Comparison of ENCODE assay signal across 11 cellular contexts in the genomic region with DNA sequence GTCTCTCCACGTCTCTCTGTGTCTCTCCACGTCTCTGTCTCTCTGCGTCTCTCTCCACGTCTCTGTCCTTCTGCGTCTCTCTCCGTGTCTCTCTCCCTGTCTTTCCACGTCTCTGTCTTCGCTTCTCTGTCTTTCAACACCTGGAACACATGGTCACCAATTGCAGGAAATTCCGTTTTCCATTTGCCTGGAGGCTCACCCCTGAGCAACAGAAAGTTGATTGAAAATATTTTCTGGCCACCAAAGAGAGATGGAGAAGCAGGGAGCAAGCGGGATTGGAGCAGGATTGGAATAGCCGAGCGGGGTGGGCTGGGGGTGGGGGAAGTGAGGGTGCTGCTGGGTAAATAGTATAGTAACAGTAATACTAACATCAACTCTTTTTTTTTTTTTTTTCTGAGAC. TPM values are rescaled to one million over a fixed set of nuclear protein-coding genes. Genes with fewer than 3 reads are reported as not detected.
DNase-seq lines count a peak whose midpoint lies in the region; ATAC-seq and TF ChIP-seq lines count a peak whose summit lies in the region.
"Had no signal": no experiment of that assay in that cellular context is flagged by ENCODE, and none has a peak within 500 bp of the region (broad histone marks: within the 10 kb centered on the region; RNA-seq: fewer than 3 reads in every experiment).

No MANE protein-coding gene starts in this region.

- H3K9me3 ChIP-seq in mammary epithelial cell (replicated peaks; ENCODE audit: insufficient read depth, low read length) (no peaks in the 10 kb centered on the region), upper lobe of right lung (no peaks in the 10 kb centered on the region)

- H3K4me1 Mint-ChIP-seq in MCF 10A (ENCODE audit: insufficient read depth, unreplicated experiment): peaks cover 11% of the 10 kb centered on the region
- peaks cover 0 to 15% of the 10 kb centered on the region in 2 donors for H3K4me1 Mint-ChIP-seq in natural killer cell

- TF ChIP-seq CTCF in MCF 10A (IDR thresholded peaks at IDR 0.05; ENCODE audit: unreplicated experiment): no peak
- no peak for TF ChIP-seq CTCF in mammary epithelial cell (conservative IDR thresholded peaks at IDR 0.05 in 1 of 2, IDR thresholded peaks at IDR 0.05 in 1 of 2; ENCODE audit: extremely low read depth in 1 of 2, insufficient read depth in 1 of 2, low read depth in 1 of 2, low read length in 2 of 2)
- no peak for TF ChIP-seq CTCF in dorsolateral prefrontal cortex (IDR thresholded peaks at IDR 0.05 in 54 of 56, conservative IDR thresholded peaks at IDR 0.05 in 2 of 56; ENCODE audit: low read depth in 1 of 56, partially characterized antibody in 56 of 56)
- no peak for TF ChIP-seq CTCF in natural killer cell (IDR thresholded peaks at IDR 0.05)
- no peak for TF ChIP-seq CTCF in upper lobe of right lung (IDR thresholded peaks at IDR 0.05)

- H3K27me3 ChIP-seq in mammary epithelial cell (ENCODE audit: insufficient read depth, low read length) (no peaks in the 10 kb centered on the region), dorsolateral prefrontal cortex (no peaks in the 10 kb centered on the region), upper lobe of right lung (no peaks in the 10 kb centered on the region)

- H3K4me1 ChIP-seq in mammary epithelial cell (ENCODE audit: insufficient read depth, low read length) (no peaks in the 10 kb centered on the region), upper lobe of right lung (peaks cover 50% of the 10 kb centered on the region)

- H3K27me3 Mint-ChIP-seq in MCF 10A (ENCODE audit: insufficient read depth, unreplicated experiment): no peaks in the 10 kb centered on the region
- H3K27me3 Mint-ChIP-seq in natural killer cell (ENCODE audit: low read depth in 2 of 2): peaks cover 0 to 3% of the 10 kb centered on the region in 2 donors

- H4K20me1 ChIP-seq in mammary epithelial cell (ENCODE audit: insufficient read depth, low read length): no peaks in the 10 kb centered on the region

- no peak overlapping the region for H2AFZ ChIP-seq in mammary epithelial cell (ENCODE audit: low read depth, low read length)

- no peak overlapping the region for H3K27ac ChIP-seq in mammary epithelial cell (ENCODE audit: insufficient read depth, low read depth, low read length)
- peak overlapping the region in 30 of 59 donors; percentile 12 to 91 (median 52) for H3K27ac ChIP-seq in dorsolateral prefrontal cortex
- peak overlapping the region; percentile 36 for H3K27ac ChIP-seq in upper lobe of right lung

- BruUV-seq in MCF 10A (replicated peaks; lab: Mats Ljungman, UMichigan): no TSS peak
- BruUV-seq in mammary epithelial cell (replicated peaks; lab: Mats Ljungman, UMichigan): no TSS peak

- H3K36me3 Mint-ChIP-seq in MCF 10A (ENCODE audit: insufficient read depth, unreplicated experiment) (peaks cover 19% of the 10 kb centered on the region), natural killer cell (no peaks in the 10 kb centered on the region)

- dilution Hi-C loops in mammary epithelial cell (cut with HindIII; ENCODE audit: low sequenced_read_pairs): no loop called here

- no peaks in the 10 kb centered on the region for H3K36me3 ChIP-seq in mammary epithelial cell (ENCODE audit: insufficient read depth, low read length)
- peaks cover 38% of the 10 kb centered on the region for H3K36me3 ChIP-seq in upper lobe of right lung

- H3K4me2 ChIP-seq in mammary epithelial cell (ENCODE audit: insufficient read depth, low read depth, low read length): no peak overlapping the region

- H3K4me3 ChIP-seq in mammary epithelial cell (replicated peaks in 1 of 3; ENCODE audit: insufficient read depth in 1 of 3, low read depth in 2 of 3, low read length in 3 of 3): no peak overlapping the region
- H3K4me3 ChIP-seq in dorsolateral prefrontal cortex: peak overlapping the region in 29 of 59 donors; percentile 1 to 82 (median 69)
- H3K4me3 ChIP-seq in upper lobe of right lung: peak overlapping the region; percentile 63

- H3K9me3 Mint-ChIP-seq in MCF 10A (ENCODE audit: unreplicated experiment) (no peaks in the 10 kb centered on the region), natural killer cell (no peaks in the 10 kb centered on the region)

- H3K4me3 Mint-ChIP-seq in MCF 10A (ENCODE audit: unreplicated experiment) (peak overlapping the region; percentile 84), natural killer cell (peak overlapping the region; percentile 21)

- CTCF ChIA-PET in MCF 10A (lab: Yijun Ruan, JAX): interaction anchor here (1.2 kb wide), 1 partner anchor 67 kb away, joined by 3 read pairs; no protein-coding TSS in a partner anchor
- CTCF ChIA-PET in mammary epithelial cell (lab: Charles Lee; ENCODE audit: low non-redundant PET): no interaction called here

- intact Hi-C loops in MCF 10A (cut with micrococcal nuclease) (loop anchor here (5.0 kb wide), 1 partner anchor 258 kb away; no protein-coding TSS in a partner anchor), mammary epithelial cell (cut with micrococcal nuclease) (loop anchor here (2.0 kb wide), 1 partner anchor 53 kb away; no protein-coding TSS in a partner anchor), dorsolateral prefrontal cortex (cut with DNase I) (loop anchor here (2.0 to 5.0 kb wide), 2 partner anchors 38 to 41 kb away; a partner anchor contains a TSS), natural killer cell (cut with micrococcal nuclease) (no loop called here), upper lobe of right lung (cut with DNase I) (no loop called here)

- H3K79me2 ChIP-seq in mammary epithelial cell (ENCODE audit: insufficient read depth, low read length): no peaks in the 10 kb centered on the region

- POLR2A ChIA-PET in MCF 10A (lab: Yijun Ruan, JAX): no interaction called here

- H3K27ac Mint-ChIP-seq in MCF 10A (ENCODE audit: low read depth, unreplicated experiment): no peak overlapping the region
- no peak overlapping the region for H3K27ac Mint-ChIP-seq in natural killer cell

- 83% methylated on average over 10 of the region's 12 CpGs for WGBS in mammary epithelial cell (ENCODE audit: low coverage, missing lambda C conversion rate)

- DNase-seq in MCF 10A (ENCODE audit: unreplicated experiment) (no peak), mammary epithelial cell (no peak), dorsolateral prefrontal cortex (no peak), natural killer cell (no peak), upper lobe of right lung (no peak), SK-N-DZ (ENCODE audit: low spot score) (no peak), middle frontal gyrus (ENCODE audit: extremely low spot score, low spot score) (no peak)
- DNase-seq: Karpas-422, NCI-H2171 treated with DMSO at 0.1 percent for 48 hours had no signal

- H3K9ac ChIP-seq in mammary epithelial cell (ENCODE audit: insufficient read depth, low read length): no peak overlapping the region

- in situ Hi-C loops in mammary epithelial cell (cut with MboI; ENCODE audit: low sequenced_read_pairs in 2 of 2): no loop called here

- ATAC-seq in natural killer cell (no peak), upper lobe of right lung (no peak), HG02763 (IDR thresholded peaks at IDR 0.05; ENCODE audit: unreplicated experiment) (no peak)

RNA-seq across cellular contexts. Expression of a gene that starts 1.7 kb away (rescaled TPM):
- 25.0 and 29.2 TPM in 2 replicates for total RNA-seq in MCF 10A (2022)
- total RNA-seq in mammary epithelial cell: 10 to 100 TPM; 18.2 to 19.4 TPM
- 14.7 TPM for polyA plus RNA-seq in mammary epithelial cell
- 34.0 TPM for polyA minus RNA-seq in mammary epithelial cell
- 10 to 100 TPM; 13.8 to 97.3 (median 30.1) TPM for total RNA-seq in dorsolateral prefrontal cortex
- 1 to 10 TPM in 1 of 3 donors, under 1 TPM in 2; 0.82 to 1.3 (median 0.85) TPM for total RNA-seq in natural killer cell
- 268 TPM for total RNA-seq in upper lobe of right lung
- 20.7 and 22.0 TPM in 2 replicates for polyA plus RNA-seq in SK-N-DZ (2014; cell fraction: cytosol; rRNA removed)
- polyA plus RNA-seq in SK-N-DZ (2014; cell fraction: nucleus; rRNA removed): 14.7 and 21.7 TPM in 2 replicates

RNA-seq across cellular contexts. Expression of a gene that starts 40.1 kb away (rescaled TPM):
- total RNA-seq in MCF 10A (2022): 8.6 and 16.4 TPM in 2 replicates
- 10 to 100 TPM in 1 of 2 donors, 1 to 10 TPM in 1; 2.2 to 35.4 TPM for total RNA-seq in mammary epithelial cell
- 24.8 TPM for polyA plus RNA-seq in mammary epithelial cell
- 23.2 TPM for polyA minus RNA-seq in mammary epithelial cell
- 1 to 10 TPM in 102 of 120 experiments, under 1 TPM in 17, not detected in 1; 0.44 to 4.9 (median 1.8) TPM for total RNA-seq in dorsolateral prefrontal cortex
- total RNA-seq in natural killer cell: 1 to 10 TPM; 1.7 to 6.1 (median 4.1) TPM
- total RNA-seq in upper lobe of right lung: 1.1 TPM
- polyA plus RNA-seq in SK-N-DZ (2014; cell fraction: cytosol; rRNA removed): 120 and 144 TPM in 2 replicates
- polyA plus RNA-seq in SK-N-DZ (2014; cell fraction: nucleus; rRNA removed): 99.3 and 99.7 TPM in 2 replicates

RNA-seq across cellular contexts. Expression of a gene that starts 43.7 kb away (rescaled TPM):
- not detected in 2 replicates for total RNA-seq in MCF 10A (2022)
- total RNA-seq in mammary epithelial cell: not detected
- not detected for polyA plus RNA-seq in mammary epithelial cell
- polyA minus RNA-seq in mammary epithelial cell: not detected
- total RNA-seq in dorsolateral prefrontal cortex: 1 to 10 TPM in 43 of 120 experiments, under 1 TPM in 14, not detected in 63; 0.39 to 3.2 (median 1.5) TPM
- not detected for total RNA-seq in natural killer cell
- not detected for total RNA-seq in upper lobe of right lung
- polyA plus RNA-seq in SK-N-DZ (2014; cell fraction: cytosol; rRNA removed): not detected in 2 replicates
- polyA plus RNA-seq in SK-N-DZ (2014; cell fraction: nucleus; rRNA removed): not detected in 2 replicates
- total RNA-seq: pulmonary artery endothelial cell had no signal

Comparison
In these comparisons a context has a peak if more than half of its experiments do, and no peak if none do; other contexts are left out.
1. RNA of a gene that starts 1.7 kb away (total RNA-seq): 268 TPM in upper lobe of right lung (single experiment), 13.8 to 97.3 TPM in dorsolateral prefrontal cortex, 25.0 to 29.2 TPM in MCF 10A and 18.2 to 19.4 TPM in mammary epithelial cell; 0.82 to 1.3 TPM in natural killer cell; every median in the first group is over 4 times any median in the second.
2. intact Hi-C loops: an anchor here in MCF 10A (5.0 kb wide), mammary epithelial cell (2.0 kb wide) and dorsolateral prefrontal cortex (2.0 to 5.0 kb wide); none called in natural killer cell and upper lobe of right lung.